In the genomic region with DNA sequence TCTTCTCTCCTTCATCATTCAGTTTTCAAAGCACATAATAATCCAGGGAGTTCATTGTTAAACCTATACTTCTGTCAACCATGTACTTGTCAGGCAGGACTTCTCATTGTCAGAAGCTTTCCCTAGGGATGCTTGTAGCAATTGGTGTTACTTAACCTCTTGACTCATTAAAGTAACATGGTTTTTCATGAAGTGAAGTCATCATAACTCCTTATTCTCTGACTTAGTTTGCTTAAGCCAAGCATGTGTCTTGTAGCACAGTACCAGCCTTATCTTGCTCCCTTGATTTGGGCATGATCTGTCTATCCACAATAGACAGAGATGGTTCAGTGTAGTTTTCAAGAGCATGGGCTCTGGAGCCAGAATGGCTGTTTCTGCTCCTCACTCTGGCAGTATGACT, we compare ENCODE assay signal across 1 cellular context.
TF ChIP-seq lines count a peak whose summit lies in the region.

No MANE protein-coding gene starts in this region.

TF ChIP-seq in IMR-90, 13 proteins besides CTCF, POLR2A, EP300 and RAD21 (continued from another document):
- TF ChIP-seq MAZ (IDR thresholded peaks at IDR 0.05; ENCODE audit: borderline replicate concordance, low read depth, low read length) = no peak
- no peak for TF ChIP-seq MXI1 (IDR thresholded peaks at IDR 0.05; ENCODE audit: borderline replicate concordance, low read depth, low read length)
- TF ChIP-seq SMC3 (IDR thresholded peaks at IDR 0.05; ENCODE audit: low read depth, low read length) = no peak
- no peak for TF ChIP-seq RCOR1 (IDR thresholded peaks at IDR 0.05; ENCODE audit: insufficient replicate concordance, low read length)
- no peak for TF ChIP-seq CHD1 (IDR thresholded peaks at IDR 0.05; ENCODE audit: low read depth, low read length)
- TF ChIP-seq CEBPB (IDR thresholded peaks at IDR 0.05; ENCODE audit: low read depth, low read length) = no peak
- no peak for TF ChIP-seq USF2 (IDR thresholded peaks at IDR 0.05; ENCODE audit: low read depth, low read length)
- no peak for TF ChIP-seq FOS (IDR thresholded peaks at IDR 0.05; ENCODE audit: low read depth, low read length)
- TF ChIP-seq MAFK (IDR thresholded peaks at IDR 0.05; ENCODE audit: low read depth, low read length) = no peak
